8 cellular contexts compared by ENCODE assay signal in genomic region chr14:77641534-77642341, GRCh38. TPM values are rescaled to one million over a fixed set of nuclear protein-coding genes. Genes with fewer than 3 reads are reported as not detected.
DNase-seq lines count a peak whose midpoint lies in the region; ATAC-seq lines count a peak whose summit lies in the region.

No MANE protein-coding gene starts in this region.

- H4K91ac ChIP-seq in mesenchymal stem cell (ENCODE audit: low read length), result peak overlapping the region; percentile 70

- ATAC-seq in HG03354 (IDR thresholded peaks at IDR 0.05; ENCODE audit: poor library complexity, severe bottlenecking, unreplicated experiment), result peak; percentile 70

- no peaks in the 10 kb centered on the region for H3K79me1 ChIP-seq in mesenchymal stem cell (replicated peaks; ENCODE audit: low read length, poor library complexity, severe bottlenecking)

- no peak overlapping the region for H2BK12ac ChIP-seq in mesenchymal stem cell (ENCODE audit: low read length in 2 of 2)

- H3K14ac ChIP-seq in mesenchymal stem cell (ENCODE audit: low read length in 2 of 2), result no peak overlapping the region

- no peak overlapping the region for H2AFZ ChIP-seq in mesenchymal stem cell (ENCODE audit: low read depth, low read length)

- peak; percentile 33 for DNase-seq in G401 (ENCODE audit: low spot score)
- DNase-seq in activated CD4-positive, alpha-beta T cell treated with anti-CD3 and anti-CD28 coated beads for 48 hours, result peak; percentile 81
- DNase-seq in cerebellum (ENCODE audit: low spot score), result peak; percentile 48
- no peak for DNase-seq in mesenchymal stem cell
- peak; percentile 44 to 54 for DNase-seq in stimulated activated CD8-positive, alpha-beta memory T cell treated with anti-CD3 and anti-CD28 coated beads, Interleukin-15, amount 100 ng/mL, for 48 hours (ENCODE audit: low read depth in 2 of 2)
- no peak for DNase-seq in islet precursor cell
- no peak for DNase-seq in NCI-H526 (lab: John Stamatoyannopoulos, UW)

- H3K27me3 ChIP-seq in mesenchymal stem cell (ENCODE audit: control insufficient read depth in 1 of 2, insufficient read depth in 1 of 2, low read length in 2 of 2), result no peaks in the 10 kb centered on the region

- H3K27ac ChIP-seq in mesenchymal stem cell (ENCODE audit: low read length, poor library complexity, severe bottlenecking), result no peak overlapping the region

- H3K4me3 ChIP-seq in mesenchymal stem cell (ENCODE audit: insufficient read depth in 1 of 2, low read depth in 1 of 2, low read length in 2 of 2), result peak overlapping the region in 1 of 2 experiments; percentile 75

- in situ Hi-C loops in G401 (cut with HindIII; ENCODE audit: low sequenced_read_pairs), result no loop called here

- no peak overlapping the region for H3K23ac ChIP-seq in mesenchymal stem cell (ENCODE audit: low read length in 2 of 2)

- no peak overlapping the region for H2BK15ac ChIP-seq in mesenchymal stem cell (ENCODE audit: low read depth, poor library complexity, severe bottlenecking)

- H3K4ac ChIP-seq in mesenchymal stem cell (ENCODE audit: low read depth in 1 of 2, low read length in 2 of 2), result no peak overlapping the region

- H2AK5ac ChIP-seq in mesenchymal stem cell (ENCODE audit: low read length, severe bottlenecking), result no peak overlapping the region

- no peaks in the 10 kb centered on the region for H3K9me3 ChIP-seq in mesenchymal stem cell (ENCODE audit: control insufficient read depth, low read length)

- no peak overlapping the region for H3K18ac ChIP-seq in mesenchymal stem cell (ENCODE audit: low read depth in 1 of 2, low read length in 2 of 2)

- peak overlapping the region; percentile 84 for H3K9ac ChIP-seq in mesenchymal stem cell (ENCODE audit: low read length)

- H2BK5ac ChIP-seq in mesenchymal stem cell (ENCODE audit: low read depth, low read length, poor library complexity, severe bottlenecking), result no peak overlapping the region

- H3K4me2 ChIP-seq in mesenchymal stem cell (ENCODE audit: low read length, poor library complexity, severe bottlenecking), result no peak overlapping the region

- 93% methylated on average over 47 of the region's 47 CpGs for WGBS in mesenchymal stem cell

- peaks cover 2% of the 10 kb centered on the region for H3K4me1 ChIP-seq in mesenchymal stem cell (ENCODE audit: control insufficient read depth, insufficient read depth, low read depth, low read length)

- H4K8ac ChIP-seq in mesenchymal stem cell (ENCODE audit: low read length), result no peak overlapping the region

- H3K36me3 ChIP-seq in mesenchymal stem cell (ENCODE audit: control insufficient read depth in 1 of 2, insufficient read depth in 2 of 2, low read depth in 1 of 2, low read length in 2 of 2), result no peaks in the 10 kb centered on the region

- no peak overlapping the region for H2BK120ac ChIP-seq in mesenchymal stem cell (ENCODE audit: low read depth, low read length)

RNA-seq across cellular contexts. Expression of gene SPTLC2, which starts 25.3 kb away (rescaled TPM):
- 17.9 and 20.6 TPM in 2 replicates for total RNA-seq in G401 (2014; rRNA removed; shearing (Covaris generic))
- 26.5 TPM for total RNA-seq in cerebellum
- polyA plus RNA-seq in mesenchymal stem cell (2013, experiment 1 of 2), result 16.1 TPM
- polyA plus RNA-seq in mesenchymal stem cell (2013, experiment 2 of 2), result 15.5 TPM

Comparison
In these comparisons a context has a peak if more than half of its experiments do, and no peak if none do; other contexts are left out.
1. DNase-seq: peak in G401 (single experiment), activated CD4-positive, alpha-beta T cell treated with anti-CD3 and anti-CD28 coated beads for 48 hours (single experiment), cerebellum (single experiment) and stimulated activated CD8-positive, alpha-beta memory T cell treated with anti-CD3 and anti-CD28 coated beads, Interleukin-15, amount 100 ng/mL, for 48 hours (2 of 2); none in mesenchymal stem cell (single experiment), islet precursor cell (single experiment) and NCI-H526 (0 of 2).